ENCODE assay signal across 32 cellular contexts in the genomic region with DNA sequence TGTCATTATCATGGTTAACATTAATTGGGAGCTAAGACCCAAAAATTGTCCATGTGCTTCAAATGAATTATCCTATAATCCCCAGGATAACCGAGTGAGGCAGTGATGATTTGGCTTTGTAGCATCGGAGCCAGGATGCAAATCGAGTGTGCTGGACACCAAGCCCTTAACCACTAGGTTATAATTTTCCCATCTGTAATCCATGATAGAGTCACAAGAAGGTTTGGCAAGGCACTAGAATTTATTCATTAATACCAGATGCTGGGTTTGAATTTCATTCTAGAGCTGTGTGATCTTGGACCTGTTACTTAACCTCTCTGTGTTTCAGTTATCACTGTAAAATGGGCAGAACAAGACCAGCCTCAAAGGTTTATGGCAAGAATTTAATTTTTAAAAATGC. TPM values are rescaled to one million over a fixed set of nuclear protein-coding genes. Genes with fewer than 3 reads are reported as not detected.
A peak's percentile ranks its signal among the peaks of the same experiment; 100 is the strongest.
DNase-seq lines count a peak whose midpoint lies in the region; ATAC-seq, FAIRE-seq and TF ChIP-seq lines count a peak whose summit lies in the region.
"Had no signal": no experiment of that assay in that cellular context is flagged by ENCODE, and none has a peak within 500 bp of the region (broad histone marks: within the 10 kb centered on the region; RNA-seq: fewer than 3 reads in every experiment).

No MANE protein-coding gene starts in this region.

- ATAC-seq in A549 (no peak), HG02610 (IDR thresholded peaks at IDR 0.05; ENCODE audit: unreplicated experiment) (no peak)
- ATAC-seq: activated CD4-positive, alpha-beta T cell treated with anti-CD3 and anti-CD28 coated beads for 36 hours; activated CD8-positive, alpha-beta T cell treated with anti-CD3 and anti-CD28 coated beads, Interleukin-2, amount 10 ng/mL, durations not matched to agents 7 days and 5 days; activated naive CD4-positive, alpha-beta T cell treated with anti-CD3 and anti-CD28 coated beads, Interleukin-2, amount 50 U/mL, for 72 hours; esophagus mucosa; stimulated activated naive B cell treated with anti-CD40 and anti-IgM and Interleukin-4, amounts not matched to agents 10 μg/mL and 1 μg/mL and 100 μg/mL, for 72 hours had no signal

- TF ChIP-seq EP300 in A549 (IDR thresholded peaks at IDR 0.05): no peak

- H4K20me1 ChIP-seq in fibroblast of lung (ENCODE audit: control insufficient read depth, extremely low read depth, insufficient read depth, low read length): no peaks in the 10 kb centered on the region
- H4K20me1 ChIP-seq: BLaER1 had no signal

- H3K27ac ChIP-seq in A549 (peak overlapping the region; percentile 96 to 99), fibroblast of lung (ENCODE audit: insufficient read depth, low read length) (peak overlapping the region; percentile 98)
- H3K27ac ChIP-seq: BLaER1, coronary artery, left ventricle myocardium inferior, neutrophil, suprapubic skin had no signal

- H3K9me3 ChIP-seq in A549 (no peaks in the 10 kb centered on the region), fibroblast of lung (ENCODE audit: control insufficient read depth, insufficient read depth, low read depth, low read length) (no peaks in the 10 kb centered on the region)
- H3K9me3 ChIP-seq: BLaER1, left ventricle myocardium inferior, neutrophil, sigmoid colon, suprapubic skin had no signal

- no peak overlapping the region for H3K9ac ChIP-seq in fibroblast of lung (ENCODE audit: insufficient read depth, low read length)
- H3K9ac ChIP-seq: BLaER1 had no signal

- no peak for TF ChIP-seq CTCF in A549 (IDR thresholded peaks at IDR 0.05)
- TF ChIP-seq CTCF in NB4 (IDR thresholded peaks at IDR 0.05; ENCODE audit: low read depth, low read length): no peak
- TF ChIP-seq CTCF in fibroblast of lung (conservative IDR thresholded peaks at IDR 0.05 in 1 of 2, IDR thresholded peaks at IDR 0.05 in 1 of 2; ENCODE audit: low read depth in 1 of 2, low read length in 2 of 2): no peak

- 93% methylated on average over 3 of the region's 3 CpGs for WGBS in A549 (ENCODE audit: missing lambda C conversion rate)

- peaks cover 2% of the 10 kb centered on the region for H3K79me2 ChIP-seq in fibroblast of lung (ENCODE audit: control insufficient read depth, insufficient read depth, low read length)

- H3K27me3 ChIP-seq in fibroblast of lung (ENCODE audit: control insufficient read depth, insufficient read depth, low read length): no peaks in the 10 kb centered on the region
- H3K27me3 ChIP-seq: BLaER1, sigmoid colon, suprapubic skin had no signal

- CTCF ChIA-PET in A549 (lab: Yijun Ruan, JAX): interaction anchor here (0.9 to 15.3 kb wide), 3 partner anchors 15 to 183 kb away, joined by 3 to 168 read pairs (median 4); no protein-coding TSS in a partner anchor

- H3K4me2 ChIP-seq in A549 (peak overlapping the region; percentile 92; the same call in 1 of the 3 replicates), fibroblast of lung (ENCODE audit: extremely low read depth, insufficient read depth, low read length) (no peak overlapping the region)
- H3K4me2 ChIP-seq: BLaER1 had no signal

- POLR2A ChIA-PET in A549 (lab: Yijun Ruan, JAX): interaction anchor here (5.7 to 8.2 kb wide), 2 partner anchors 24 to 28 kb away, joined by 103 to 163 read pairs; partner anchors contain the start of gene ITGB1

- H3K4me1 ChIP-seq in A549 (peaks cover 64% of the 10 kb centered on the region), fibroblast of lung (ENCODE audit: control insufficient read depth, extremely low read depth, insufficient read depth, low read length) (peaks cover 28% of the 10 kb centered on the region)

- no peak for TF ChIP-seq RAD21 in A549 (conservative IDR thresholded peaks at IDR 0.05 in 1 of 2, IDR thresholded peaks at IDR 0.05 in 1 of 2)

- DNase-seq in A549 (ENCODE audit: low read depth in 1 of 2, low spot score in 1 of 2): no peak
- DNase-seq in GM04504 (ENCODE audit: low read depth): peak; percentile 96
- DNase-seq in NB4 (ENCODE audit: low read depth): peak; percentile 33
- peak in 1 of 2 donors; percentile 49 for DNase-seq in fibroblast of lung (ENCODE audit: low read depth in 2 of 2)
- no peak for DNase-seq in NCI-H510A treated with DMSO at 0.1 percent for 48 hours (lab: John Stamatoyannopoulos, UW)
- DNase-seq in NCI-H82 treated with DMSO at 0.1 percent for 48 hours (lab: John Stamatoyannopoulos, UW; ENCODE audit: unreplicated experiment): no peak
- no peak for DNase-seq in cerebellum (ENCODE audit: low spot score)
- DNase-seq: 8988T; activated CD4-positive, alpha-beta T cell treated with anti-CD3 and anti-CD28 coated beads for 36 hours; activated CD8-positive, alpha-beta T cell treated with anti-CD3 and anti-CD28 coated beads, Interleukin-2, amount 10 ng/mL, durations not matched to agents 7 days and 5 days; anterior cingulate cortex; DMS53; endodermal cell; GDM1; glutamatergic neuron; left ventricle myocardium inferior; NCI-H1436; NCI-H345; NCI-H82; SHP77; sigmoid colon; stimulated activated CD4-positive, alpha-beta T cell treated with anti-CD3 and anti-CD28 coated beads, Interleukin-4, amount 100 ng/mL, for 4 hours; stimulated activated naive B cell treated with anti-CD40 and anti-IgM and Interleukin-4, amounts not matched to agents 10 μg/mL and 1 μg/mL and 100 μg/mL, for 72 hours had no signal

- TF ChIP-seq POLR2A in A549 (IDR thresholded peaks at IDR 0.05; ENCODE audit: low read length) (no peak), NB4 (IDR thresholded peaks at IDR 0.05; ENCODE audit: extremely low read depth, insufficient read length) (no peak)

- no peak overlapping the region for H3K4me3 ChIP-seq in A549
- H3K4me3 ChIP-seq in NB4 (ENCODE audit: low read depth, low read length): no peak overlapping the region
- H3K4me3 ChIP-seq in fibroblast of lung (replicated peaks in 1 of 4; ENCODE audit: control extremely low read depth in 1 of 4, insufficient read depth in 1 of 4, low read depth in 3 of 4, low read length in 4 of 4): no peak overlapping the region
- H3K4me3 ChIP-seq: BLaER1, coronary artery, left ventricle myocardium inferior, sigmoid colon, suprapubic skin had no signal

- no peak overlapping the region for H2AFZ ChIP-seq in fibroblast of lung (ENCODE audit: low read length)

- H3K36me3 ChIP-seq in fibroblast of lung (ENCODE audit: control insufficient read depth, insufficient read depth, low read length): no peaks in the 10 kb centered on the region
- H3K36me3 ChIP-seq: BLaER1, left ventricle myocardium inferior, neutrophil, sigmoid colon, suprapubic skin had no signal

- FAIRE-seq in A549 (lab: Jason Lieb, UNC): no peak
- FAIRE-seq: GM18507, islet of Langerhans had no signal

TF ChIP-seq in A549, 52 proteins besides CTCF, POLR2A, EP300 and RAD21:
- no peak for TF ChIP-seq TFCP2L1 (CRISPR knock-in tag; IDR thresholded peaks at IDR 0.05)
- no peak for TF ChIP-seq EHF (CRISPR knock-in tag; IDR thresholded peaks at IDR 0.05)
- no peak for TF ChIP-seq MAZ (IDR thresholded peaks at IDR 0.05; ENCODE audit: borderline replicate concordance, low read depth, low read length)
- TF ChIP-seq HDAC2 (IDR thresholded peaks at IDR 0.05): no peak; the same call in 1 of the 2 replicates
- peak; percentile 74 for TF ChIP-seq ZFP36 (IDR thresholded peaks at IDR 0.05; ENCODE audit: borderline replicate concordance, partially characterized antibody)
- TF ChIP-seq KDM1A (IDR thresholded peaks at IDR 0.05; ENCODE audit: low read depth): peak; percentile 82; the same call in 1 of the 2 replicates
- no peak for TF ChIP-seq USF2 (IDR thresholded peaks at IDR 0.05)
- peak; percentile 81; the same call in 1 of the 2 replicates for TF ChIP-seq CHD4 (IDR thresholded peaks at IDR 0.05; ENCODE audit: borderline replicate concordance)
- TF ChIP-seq RFX5 (IDR thresholded peaks at IDR 0.05): no peak
- no peak for TF ChIP-seq RCOR1 (IDR thresholded peaks at IDR 0.05; ENCODE audit: low read depth, low read length)
- TF ChIP-seq, protein P1, sequence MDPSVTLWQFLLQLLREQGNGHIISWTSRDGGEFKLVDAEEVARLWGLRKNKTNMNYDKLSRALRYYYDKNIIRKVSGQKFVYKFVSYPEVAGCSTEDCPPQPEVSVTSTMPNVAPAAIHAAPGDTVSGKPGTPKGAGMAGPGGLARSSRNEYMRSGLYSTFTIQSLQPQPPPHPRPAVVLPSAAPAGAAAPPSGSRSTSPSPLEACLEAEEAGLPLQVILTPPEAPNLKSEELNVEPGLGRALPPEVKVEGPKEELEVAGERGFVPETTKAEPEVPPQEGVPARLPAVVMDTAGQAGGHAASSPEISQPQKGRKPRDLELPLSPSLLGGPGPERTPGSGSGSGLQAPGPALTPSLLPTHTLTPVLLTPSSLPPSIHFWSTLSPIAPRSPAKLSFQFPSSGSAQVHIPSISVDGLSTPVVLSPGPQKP (IDR thresholded peaks at IDR 0.05; ENCODE audit: low read depth, low read length): no peak
- TF ChIP-seq FOSB (CRISPR knock-in tag; IDR thresholded peaks at IDR 0.05): peak; percentile 11; the same call in 1 of the 2 replicates
- TF ChIP-seq BHLHE40 (IDR thresholded peaks at IDR 0.05; ENCODE audit: low read depth, low read length): no peak
- no peak for TF ChIP-seq HES2 (IDR thresholded peaks at IDR 0.05)

RNA-seq across cellular contexts. Expression of gene ITGB1, which starts 21.0 kb away (rescaled TPM):
- polyA plus RNA-seq in A549 (2011; rRNA removed): 1,667 and 2,408 TPM in 2 replicates
- 320 and 370 TPM in 2 replicates for polyA plus RNA-seq in A549 (2012; cell fraction: cytosol; rRNA removed)
- 214 and 381 TPM in 2 replicates for polyA plus RNA-seq in A549 (2012; cell fraction: nucleus; rRNA removed)
- 1,270 to 1,281 TPM (median 1,270 TPM) in 3 replicates for polyA plus RNA-seq in A549 (2017; fragmentation: RNase III; extraction: RNeasy Plus Mini Kit Qiagen cat#74134 plus additional on column Dnase treatment)
- 799 and 821 TPM in 2 replicates for polyA minus RNA-seq in A549 (2011; rRNA and poly(A)+ RNA removed)
- total RNA-seq in fibroblast of lung: 2,456 and 2,693 TPM in 2 replicates
- polyA plus RNA-seq in fibroblast of lung: 1,736 and 3,450 TPM in 2 replicates
- 1,173 and 2,065 TPM in 2 replicates for polyA plus RNA-seq in fibroblast of lung (2012)
- polyA minus RNA-seq in fibroblast of lung (ENCODE audit: low replicate concordance): 137 and 176 TPM in 2 replicates
- 82.6 TPM for total RNA-seq in cerebellum

Comparison
In these comparisons a context has a peak if more than half of its experiments do, and no peak if none do; other contexts are left out.
1. DNase-seq: peak in GM04504 (single experiment) and NB4 (single experiment); none in A549 (0 of 2), NCI-H510A treated with DMSO at 0.1 percent for 48 hours (single experiment), NCI-H82 treated with DMSO at 0.1 percent for 48 hours (single experiment) and cerebellum (single experiment).
2. RNA of gene ITGB1, which starts 21.0 kb away (total RNA-seq): 2,456 to 2,693 TPM in fibroblast of lung; 82.6 TPM in cerebellum (single experiment); every median in the first group is over 10 times any median in the second.